Comparison of ENCODE assay signal across 28 cellular contexts in genomic region chr2:164439235-164439634, GRCh38.
"Had no signal": no experiment of that assay in that cellular context is flagged by ENCODE, and none has a peak within 500 bp of the region (broad histone marks: within the 10 kb centered on the region; RNA-seq: fewer than 3 reads in every experiment).

No MANE protein-coding gene starts in this region.

- H3K36me3 ChIP-seq: ovary, right lobe of liver, sigmoid colon, stomach, thoracic aorta, thyroid gland, tibial nerve, upper lobe of left lung, vagina had no signal

- ATAC-seq: natural killer cell treated with Interleukin-12 subunit alpha and Interleukin-12 subunit beta and Interleukin-15 and Interleukin-18, amount 100 ng/mL, for 72 hours; psoas muscle; right cardiac atrium; right lobe of liver; stimulated activated effector memory CD8-positive, alpha-beta T cell treated with anti-CD3 and anti-CD28 coated beads, Interleukin-12 subunit alpha, Interleukin-12 subunit beta, amount 100 ng/mL, for 72 hours; stimulated activated naive B cell treated with anti-CD40 and anti-IgM and Interleukin-4, amounts not matched to agents 10 μg/mL and 1 μg/mL and 100 μg/mL, for 72 hours had no signal

- H3K27ac ChIP-seq: ovary, parathyroid adenoma, psoas muscle, right lobe of liver, sigmoid colon, stomach, thoracic aorta, thyroid gland, tibial nerve, upper lobe of left lung, vagina had no signal

- H3K4me1 Mint-ChIP-seq: nephron progenitor cell; neural crest cell; stimulated activated effector memory CD8-positive, alpha-beta T cell treated with anti-CD3 and anti-CD28 coated beads, Interleukin-12 subunit alpha, Interleukin-12 subunit beta, amount 100 ng/mL, for 72 hours; stimulated activated naive B cell treated with anti-CD40 and anti-IgM and Interleukin-4, amounts not matched to agents 10 μg/mL and 1 μg/mL and 100 μg/mL, for 72 hours had no signal

- H3K9me3 Mint-ChIP-seq: nephron progenitor cell; stimulated activated naive B cell treated with anti-CD40 and anti-IgM and Interleukin-4, amounts not matched to agents 10 μg/mL and 1 μg/mL and 100 μg/mL, for 72 hours had no signal

- H3K9ac ChIP-seq: parathyroid adenoma had no signal

- H3K4me3 ChIP-seq: ovary, psoas muscle, right lobe of liver, sigmoid colon, stomach, thoracic aorta, thyroid gland, tibial nerve, upper lobe of left lung, vagina had no signal

- DNase-seq: nephron progenitor cell; occipital lobe; ovary; posterior cingulate gyrus; psoas muscle; right cardiac atrium; right lobe of liver; sigmoid colon; stimulated activated CD4-positive, alpha-beta T cell treated with anti-CD3 and anti-CD28 coated beads, Interleukin-15, amount 100 ng/mL, for 24 hours; stimulated activated CD4-positive, alpha-beta T cell treated with anti-CD3 and anti-CD28 coated beads, Interleukin-2, amount 100 ng/mL, for 24 hours; stimulated activated CD4-positive, alpha-beta T cell treated with anti-CD3 and anti-CD28 coated beads, Interleukin-2, amount 100 ng/mL, for 48 hours; stimulated activated CD4-positive, alpha-beta T cell treated with anti-CD3 and anti-CD28 coated beads, Interleukin-4, amount 100 ng/mL, for 24 hours; stimulated activated naive B cell treated with anti-CD40 and anti-IgM and Interleukin-4, amounts not matched to agents 10 μg/mL and 1 μg/mL and 100 μg/mL, for 72 hours; stimulated activated naive CD4-positive, alpha-beta T cell treated with Interleukin-2 at 50 U/mL for 16 hours; stomach; thyroid gland; trophoblast cell; upper lobe of left lung had no signal

- H3K27me3 Mint-ChIP-seq: natural killer cell treated with Interleukin-12 subunit alpha and Interleukin-12 subunit beta and Interleukin-15 and Interleukin-18, amount 100 ng/mL, for 72 hours; stimulated activated naive B cell treated with anti-CD40 and anti-IgM and Interleukin-4, amounts not matched to agents 10 μg/mL and 1 μg/mL and 100 μg/mL, for 72 hours; stimulated activated naive CD8-positive, alpha-beta T cell treated with anti-CD3 and anti-CD28 coated beads, Interleukin-15, Interleukin-2, amounts not matched to agents 100 ng/mL and 50 ng/mL, for 24 hours had no signal

- H3K4me1 ChIP-seq: parathyroid adenoma, psoas muscle, sigmoid colon, stomach, thyroid gland, tibial nerve, upper lobe of left lung, vagina had no signal

- H3K79me2 ChIP-seq: parathyroid adenoma had no signal

- H3K4me3 Mint-ChIP-seq: natural killer cell treated with Interleukin-12 subunit alpha and Interleukin-12 subunit beta and Interleukin-15 and Interleukin-18, amount 100 ng/mL, for 72 hours; nephron progenitor cell; neural crest cell; stimulated activated effector memory CD8-positive, alpha-beta T cell treated with anti-CD3 and anti-CD28 coated beads, Interleukin-12 subunit alpha, Interleukin-12 subunit beta, amount 100 ng/mL, for 72 hours; stimulated activated naive B cell treated with anti-CD40 and anti-IgM and Interleukin-4, amounts not matched to agents 10 μg/mL and 1 μg/mL and 100 μg/mL, for 72 hours; stimulated activated naive CD8-positive, alpha-beta T cell treated with anti-CD3 and anti-CD28 coated beads, Interleukin-15, Interleukin-2, amounts not matched to agents 100 ng/mL and 50 ng/mL, for 24 hours had no signal

- H3K27me3 ChIP-seq: ovary, right lobe of liver, sigmoid colon, stomach, thyroid gland, tibial nerve, upper lobe of left lung, vagina had no signal

- H3K9me3 ChIP-seq: ovary, psoas muscle, right lobe of liver, sigmoid colon, stomach, thoracic aorta, thyroid gland, tibial nerve, upper lobe of left lung, vagina had no signal

- H3K36me3 Mint-ChIP-seq: natural killer cell treated with Interleukin-12 subunit alpha and Interleukin-12 subunit beta and Interleukin-15 and Interleukin-18, amount 100 ng/mL, for 72 hours; stimulated activated effector memory CD8-positive, alpha-beta T cell treated with anti-CD3 and anti-CD28 coated beads, Interleukin-12 subunit alpha, Interleukin-12 subunit beta, amount 100 ng/mL, for 72 hours; stimulated activated naive B cell treated with anti-CD40 and anti-IgM and Interleukin-4, amounts not matched to agents 10 μg/mL and 1 μg/mL and 100 μg/mL, for 72 hours had no signal

- H2AFZ ChIP-seq: parathyroid adenoma had no signal

- FAIRE-seq: small intestine, urothelium cell line had no signal
